Comparison of ENCODE assay signal across 18 cellular contexts in genomic region chr1:182662121-182662890, GRCh38. TPM values are rescaled to one million over a fixed set of nuclear protein-coding genes. Genes with fewer than 3 reads are reported as not detected.
A peak's percentile ranks its signal among the peaks of the same experiment; 100 is the strongest.
DNase-seq lines count a peak whose midpoint lies in the region; ATAC-seq and TF ChIP-seq lines count a peak whose summit lies in the region.
"Had no signal": no experiment of that assay in that cellular context is flagged by ENCODE, and none has a peak within 500 bp of the region (broad histone marks: within the 10 kb centered on the region; RNA-seq: fewer than 3 reads in every experiment).

No MANE protein-coding gene starts in this region.

- no peak overlapping the region for H3K4me3 Mint-ChIP-seq in activated CD4-positive, alpha-beta T cell treated with anti-CD3 and anti-CD28 coated beads for 36 hours
- no peak overlapping the region for H3K4me3 Mint-ChIP-seq in activated CD4-positive, alpha-beta T cell treated with anti-CD3 and anti-CD28 coated beads, Interleukin-2, amount 10 ng/mL, durations not matched to agents 24 days and 14 days
- no peak overlapping the region for H3K4me3 Mint-ChIP-seq in activated CD8-positive, alpha-beta memory T cell treated with anti-CD3 and anti-CD28 coated beads, Interleukin-2, amount 10 ng/mL, durations not matched to agents 7 days and 5 days

- CTCF ChIA-PET in activated CD4-positive, alpha-beta T cell treated with anti-CD3 and anti-CD28 coated beads for 36 hours (lab: Charles Lee): interaction anchor here (0.7 to 1.0 kb wide), 3 partner anchors 46 to 265 kb away, joined by 3 to 4 read pairs (median 4); no protein-coding TSS in a partner anchor
- CTCF ChIA-PET in activated CD8-positive, alpha-beta memory T cell treated with anti-CD3 and anti-CD28 coated beads, Interleukin-2, amount 10 ng/mL, durations not matched to agents 7 days and 5 days (lab: Charles Lee): interaction anchor here (0.8 to 1.6 kb wide), 2 partner anchors 11 to 122 kb away, joined by 3 to 4 read pairs; no protein-coding TSS in a partner anchor

- no peak for TF ChIP-seq CTCF in epithelial cell of esophagus (IDR thresholded peaks at IDR 0.05; ENCODE audit: insufficient read depth, low read depth, low read length, missing control alignments)
- TF ChIP-seq CTCF in thyroid gland (IDR thresholded peaks at IDR 0.05): no peak

- ATAC-seq in activated CD4-positive, alpha-beta T cell treated with anti-CD3 and anti-CD28 coated beads for 36 hours: peak; percentile 58
- ATAC-seq in activated CD8-positive, alpha-beta memory T cell treated with anti-CD3 and anti-CD28 coated beads, Interleukin-2, amount 10 ng/mL, durations not matched to agents 7 days and 5 days: no peak
- ATAC-seq: left lung, pancreas had no signal

- H3K4me1 ChIP-seq in thyroid gland: peaks cover 0 to 18% of the 10 kb centered on the region in 2 donors
- H3K4me1 ChIP-seq: left lung, pancreas, tibial nerve had no signal

- peak; percentile 12 for DNase-seq in activated CD4-positive, alpha-beta T cell treated with anti-CD3 and anti-CD28 coated beads for 36 hours
- no peak for DNase-seq in activated CD4-positive, alpha-beta T cell treated with anti-CD3 and anti-CD28 coated beads, Interleukin-2, amount 10 ng/mL, durations not matched to agents 24 days and 14 days
- peak; percentile 51 for DNase-seq in NCI-H69 (lab: John Stamatoyannopoulos, UW)
- peak; percentile 39 for DNase-seq in epithelial cell of esophagus (ENCODE audit: low read depth)
- DNase-seq in retina: peak; percentile 77
- DNase-seq in NCI-H2081 (lab: John Stamatoyannopoulos, UW): no peak
- no peak for DNase-seq in activated CD8-positive, alpha-beta memory T cell treated with anti-CD3 and anti-CD28 coated beads, Interleukin-2, amount 10 ng/mL, durations not matched to agents 7 days and 5 days
- no peak for DNase-seq in thyroid gland
- DNase-seq: activated CD4-positive, alpha-beta T cell treated with anti-CD3 and anti-CD28 coated beads for 4 hours; activated naive CD4-positive, alpha-beta T cell treated with anti-CD3 and anti-CD28 coated beads, Interleukin-2, amount 50 U/mL, for 16 hours; hippocampal formation; left lung; pancreas; SHP77; T1000 had no signal

- H3K36me3 ChIP-seq in thyroid gland: no peaks in the 10 kb centered on the region
- H3K36me3 ChIP-seq: left lung, pancreas, tibial nerve had no signal

- WGBS in thyroid gland, 2 donors: 90 to 91% methylated on average over 7 of the region's 7 CpGs

- no peaks in the 10 kb centered on the region for H3K9me3 ChIP-seq in thyroid gland
- H3K9me3 ChIP-seq: left lung, pancreas, tibial nerve had no signal

- H3K4me3 ChIP-seq in epithelial cell of esophagus (ENCODE audit: low read length): no peak overlapping the region
- no peak overlapping the region for H3K4me3 ChIP-seq in thyroid gland (replicated peaks in 1 of 3)
- H3K4me3 ChIP-seq: left lung, pancreas, skin epidermis, tibial nerve had no signal

- no peak for TF ChIP-seq POLR2A in thyroid gland (IDR thresholded peaks at IDR 0.05)

- POLR2A ChIA-PET in activated CD4-positive, alpha-beta T cell treated with anti-CD3 and anti-CD28 coated beads for 36 hours (lab: Charles Lee): no interaction called here

- H3K9me3 Mint-ChIP-seq in activated CD4-positive, alpha-beta T cell treated with anti-CD3 and anti-CD28 coated beads for 36 hours (ENCODE audit: low read depth): no peaks in the 10 kb centered on the region
- no peaks in the 10 kb centered on the region for H3K9me3 Mint-ChIP-seq in activated CD4-positive, alpha-beta T cell treated with anti-CD3 and anti-CD28 coated beads, Interleukin-2, amount 10 ng/mL, durations not matched to agents 24 days and 14 days
- no peaks in the 10 kb centered on the region for H3K9me3 Mint-ChIP-seq in activated CD8-positive, alpha-beta memory T cell treated with anti-CD3 and anti-CD28 coated beads, Interleukin-2, amount 10 ng/mL, durations not matched to agents 7 days and 5 days (ENCODE audit: low read depth)

- intact Hi-C loops in activated CD4-positive, alpha-beta T cell treated with anti-CD3 and anti-CD28 coated beads for 36 hours (cut with DNase I, micrococcal nuclease): no loop called here
- intact Hi-C loops in activated CD4-positive, alpha-beta T cell treated with anti-CD3 and anti-CD28 coated beads, Interleukin-2, amount 10 ng/mL, durations not matched to agents 24 days and 14 days (cut with micrococcal nuclease): loop anchor here (5.0 kb wide), 1 partner anchor 60 kb away; the partner anchor contains the start of gene RGS16
- intact Hi-C loops in thyroid gland (cut with DNase I): loop anchor here (10.0 kb wide), 1 partner anchor 48 kb away; no protein-coding TSS in a partner anchor

- no peaks in the 10 kb centered on the region for H3K36me3 Mint-ChIP-seq in activated CD4-positive, alpha-beta T cell treated with anti-CD3 and anti-CD28 coated beads for 36 hours (ENCODE audit: low read depth)
- H3K36me3 Mint-ChIP-seq in activated CD4-positive, alpha-beta T cell treated with anti-CD3 and anti-CD28 coated beads, Interleukin-2, amount 10 ng/mL, durations not matched to agents 24 days and 14 days (ENCODE audit: low read depth): no peaks in the 10 kb centered on the region
- no peaks in the 10 kb centered on the region for H3K36me3 Mint-ChIP-seq in activated CD8-positive, alpha-beta memory T cell treated with anti-CD3 and anti-CD28 coated beads, Interleukin-2, amount 10 ng/mL, durations not matched to agents 7 days and 5 days

- no peak overlapping the region for H3K27ac ChIP-seq in thyroid gland
- H3K27ac ChIP-seq: left lung, pancreas, skin epidermis, tibial nerve had no signal

- H3K27ac Mint-ChIP-seq in activated CD4-positive, alpha-beta T cell treated with anti-CD3 and anti-CD28 coated beads for 36 hours: no peak overlapping the region
- H3K27ac Mint-ChIP-seq in activated CD4-positive, alpha-beta T cell treated with anti-CD3 and anti-CD28 coated beads, Interleukin-2, amount 10 ng/mL, durations not matched to agents 24 days and 14 days: no peak overlapping the region
- no peak overlapping the region for H3K27ac Mint-ChIP-seq in activated CD8-positive, alpha-beta memory T cell treated with anti-CD3 and anti-CD28 coated beads, Interleukin-2, amount 10 ng/mL, durations not matched to agents 7 days and 5 days

- H3K4me1 Mint-ChIP-seq in activated CD4-positive, alpha-beta T cell treated with anti-CD3 and anti-CD28 coated beads for 36 hours: no peaks in the 10 kb centered on the region
- no peaks in the 10 kb centered on the region for H3K4me1 Mint-ChIP-seq in activated CD4-positive, alpha-beta T cell treated with anti-CD3 and anti-CD28 coated beads, Interleukin-2, amount 10 ng/mL, durations not matched to agents 24 days and 14 days
- H3K4me1 Mint-ChIP-seq in activated CD8-positive, alpha-beta memory T cell treated with anti-CD3 and anti-CD28 coated beads, Interleukin-2, amount 10 ng/mL, durations not matched to agents 7 days and 5 days: no peaks in the 10 kb centered on the region

- peaks cover 7% of the 10 kb centered on the region for H3K27me3 Mint-ChIP-seq in activated CD4-positive, alpha-beta T cell treated with anti-CD3 and anti-CD28 coated beads for 36 hours
- peaks cover 36% of the 10 kb centered on the region for H3K27me3 Mint-ChIP-seq in activated CD4-positive, alpha-beta T cell treated with anti-CD3 and anti-CD28 coated beads, Interleukin-2, amount 10 ng/mL, durations not matched to agents 24 days and 14 days
- peaks cover 71% of the 10 kb centered on the region for H3K27me3 Mint-ChIP-seq in activated CD8-positive, alpha-beta memory T cell treated with anti-CD3 and anti-CD28 coated beads, Interleukin-2, amount 10 ng/mL, durations not matched to agents 7 days and 5 days

- H3K27me3 ChIP-seq in thyroid gland: no peaks in the 10 kb centered on the region
- H3K27me3 ChIP-seq: left lung, pancreas, tibial nerve had no signal

RNA-seq across cellular contexts. Expression of gene RGS8, which starts 22.1 kb away (rescaled TPM):
- not detected for total RNA-seq in activated CD4-positive, alpha-beta T cell treated with anti-CD3 and anti-CD28 coated beads for 36 hours
- not detected in 2 replicates for total RNA-seq in activated CD4-positive, alpha-beta T cell treated with anti-CD3 and anti-CD28 coated beads, Interleukin-2, amount 10 ng/mL, durations not matched to agents 24 days and 14 days
- not detected for total RNA-seq in activated CD8-positive, alpha-beta memory T cell treated with anti-CD3 and anti-CD28 coated beads, Interleukin-2, amount 10 ng/mL, durations not matched to agents 7 days and 5 days
- total RNA-seq in thyroid gland: 1 to 10 TPM; 2.4 to 5.9 (median 5.0) TPM
- total RNA-seq: pancreas, tibial nerve had no signal

RNA-seq across cellular contexts. Expression of gene RGS16, which starts 58.1 kb away (rescaled TPM):
- total RNA-seq in activated CD4-positive, alpha-beta T cell treated with anti-CD3 and anti-CD28 coated beads for 36 hours: 10 to 100 TPM; 27.2 to 30.6 TPM
- total RNA-seq in activated CD4-positive, alpha-beta T cell treated with anti-CD3 and anti-CD28 coated beads, Interleukin-2, amount 10 ng/mL, durations not matched to agents 24 days and 14 days: 94.3 and 94.7 TPM in 2 replicates
- total RNA-seq in activated CD8-positive, alpha-beta memory T cell treated with anti-CD3 and anti-CD28 coated beads, Interleukin-2, amount 10 ng/mL, durations not matched to agents 7 days and 5 days: 10 to 100 TPM in 1 of 2 experiments, 1 to 10 TPM in 1; 1.8 to 39.9 TPM
- 10 to 100 TPM; 22.2 to 35.7 (median 29.1) TPM for total RNA-seq in thyroid gland
- total RNA-seq: HT1080 had no signal

Comparison
In these comparisons a context has a peak if more than half of its experiments do, and no peak if none do; other contexts are left out.
1. DNase-seq: peak in activated CD4-positive, alpha-beta T cell treated with anti-CD3 and anti-CD28 coated beads for 36 hours (single experiment), NCI-H69 (single experiment), epithelial cell of esophagus (single experiment) and retina (single experiment); none in activated CD4-positive, alpha-beta T cell treated with anti-CD3 and anti-CD28 coated beads, Interleukin-2, amount 10 ng/mL, durations not matched to agents 24 days and 14 days (single experiment), NCI-H2081 (0 of 2), activated CD8-positive, alpha-beta memory T cell treated with anti-CD3 and anti-CD28 coated beads, Interleukin-2, amount 10 ng/mL, durations not matched to agents 7 days and 5 days (single experiment) and thyroid gland (0 of 2).
2. intact Hi-C loops: an anchor here in activated CD4-positive, alpha-beta T cell treated with anti-CD3 and anti-CD28 coated beads, Interleukin-2, amount 10 ng/mL, durations not matched to agents 24 days and 14 days (5.0 kb wide) and thyroid gland (10.0 kb wide); none called in activated CD4-positive, alpha-beta T cell treated with anti-CD3 and anti-CD28 coated beads for 36 hours.